ENCODE assay signal across 1 cellular context in genomic region chr9:115398313-115398650, GRCh38.
TF ChIP-seq lines count a peak whose summit lies in the region.

No MANE protein-coding gene starts in this region.

TF ChIP-seq in IMR-90, 13 proteins besides CTCF, POLR2A, EP300 and RAD21:
- TF ChIP-seq MAZ (IDR thresholded peaks at IDR 0.05; ENCODE audit: borderline replicate concordance, low read depth, low read length): no peak
- TF ChIP-seq BHLHE40 (IDR thresholded peaks at IDR 0.05; ENCODE audit: low read depth, low read length): no peak
- TF ChIP-seq CEBPB (IDR thresholded peaks at IDR 0.05; ENCODE audit: low read depth, low read length): no peak
- no peak for TF ChIP-seq NFE2L2 (IDR thresholded peaks at IDR 0.05; ENCODE audit: low read depth, low read length)
- no peak for TF ChIP-seq RFX5 (IDR thresholded peaks at IDR 0.05; ENCODE audit: low read depth, low read length)
- no peak for TF ChIP-seq FOS (IDR thresholded peaks at IDR 0.05; ENCODE audit: low read depth, low read length)
- no peak for TF ChIP-seq MAFK (IDR thresholded peaks at IDR 0.05; ENCODE audit: low read depth, low read length)
